Comparison of ENCODE assay signal across 27 cellular contexts in genomic region chr21:25764065-25764464, GRCh38.
"Had no signal": no experiment of that assay in that cellular context is flagged by ENCODE, and none has a peak within 500 bp of the region (broad histone marks: within the 10 kb centered on the region; RNA-seq: fewer than 3 reads in every experiment).

No MANE protein-coding gene starts in this region.

- FAIRE-seq: urothelium cell line had no signal

- H3K9me3 ChIP-seq: stomach, suprapubic skin, testis, thoracic aorta, thyroid gland, tibial artery, tibial nerve, transverse colon, upper lobe of left lung, upper lobe of right lung, uterus, vagina had no signal

- H3K27me3 ChIP-seq: stomach, suprapubic skin, testis, thyroid gland, tibial artery, tibial nerve, transverse colon, upper lobe of left lung, upper lobe of right lung, uterus, vagina had no signal

- H3K36me3 ChIP-seq: uterus had no signal

- H3K4me1 ChIP-seq: stomach, suprapubic skin, thyroid gland, tibial artery, tibial nerve, transverse colon, upper lobe of left lung, upper lobe of right lung, uterus, vagina had no signal

- H3K4me3 ChIP-seq: stomach, suprapubic skin, testis, thoracic aorta, thyroid gland, tibial artery, tibial nerve, transverse colon, upper lobe of left lung, upper lobe of right lung, uterus, vagina had no signal

- ATAC-seq: stimulated activated effector memory CD8-positive, alpha-beta T cell treated with anti-CD3 and anti-CD28 coated beads, Interleukin-12 subunit alpha, Interleukin-12 subunit beta, amount 100 ng/mL, for 72 hours; stimulated activated memory B cell treated with anti-CD40 and anti-IgM and Interleukin-4, amounts not matched to agents 10 μg/mL and 1 μg/mL and 100 μg/mL, for 72 hours; stimulated activated naive B cell treated with anti-CD40 and anti-IgM and Interleukin-4, amounts not matched to agents 10 μg/mL and 1 μg/mL and 100 μg/mL, for 72 hours; stimulated activated naive CD8-positive, alpha-beta T cell treated with anti-CD3 and anti-CD28 coated beads, Interleukin-15, amount 100 ng/mL, for 72 hours; stimulated activated naive CD8-positive, alpha-beta T cell treated with anti-CD3 and anti-CD28 coated beads, Interleukin-15, Interleukin-2, amounts not matched to agents 100 U/mL and 50 U/mL, for 24 hours; upper lobe of right lung had no signal

- H3K27ac ChIP-seq: stomach, suprapubic skin, testis, thoracic aorta, thyroid gland, tibial artery, tibial nerve, transverse colon, upper lobe of left lung, upper lobe of right lung, uterus, vagina had no signal

- DNase-seq: stimulated activated CD4-positive, alpha-beta T cell treated with anti-CD3 and anti-CD28 coated beads, Interleukin-2, amount 100 ng/mL, for 48 hours; stimulated activated CD4-positive, alpha-beta T cell treated with anti-CD3 and anti-CD28 coated beads, Interleukin-4, amount 100 ng/mL, for 1 hour; stimulated activated CD4-positive, alpha-beta T cell treated with anti-CD3 and anti-CD28 coated beads, Interleukin-4, amount 100 ng/mL, for 24 hours; stimulated activated CD4-positive, alpha-beta T cell treated with anti-CD3 and anti-CD28 coated beads, Interleukin-4, amount 100 ng/mL, for 4 hours; stimulated activated CD8-positive, alpha-beta memory T cell treated with anti-CD3 and anti-CD28 coated beads, Interleukin-4, amount 100 ng/mL, for 48 hours; stimulated activated naive B cell treated with anti-CD40 and anti-IgM and Interleukin-4, amounts not matched to agents 10 μg/mL and 1 μg/mL and 100 μg/mL, for 72 hours; stimulated activated naive CD4-positive, alpha-beta T cell; stimulated activated naive CD4-positive, alpha-beta T cell treated with Interleukin-2 at 50 U/mL for 16 hours; stimulated activated naive CD8-positive, alpha-beta T cell treated with anti-CD3 and anti-CD28 coated beads, Interleukin-15, amount 100 ng/mL, for 72 hours; stimulated activated naive CD8-positive, alpha-beta T cell treated with anti-CD3 and anti-CD28 coated beads, Interleukin-15, Interleukin-2, amounts not matched to agents 100 U/mL and 50 U/mL, for 24 hours; stomach; substantia nigra; testis; thyroid gland; tibial artery; transverse colon; trophoblast cell; upper lobe of left lung; upper lobe of right lung; uterus had no signal
